ENCODE assay signal across 1 cellular context in the genomic region with DNA sequence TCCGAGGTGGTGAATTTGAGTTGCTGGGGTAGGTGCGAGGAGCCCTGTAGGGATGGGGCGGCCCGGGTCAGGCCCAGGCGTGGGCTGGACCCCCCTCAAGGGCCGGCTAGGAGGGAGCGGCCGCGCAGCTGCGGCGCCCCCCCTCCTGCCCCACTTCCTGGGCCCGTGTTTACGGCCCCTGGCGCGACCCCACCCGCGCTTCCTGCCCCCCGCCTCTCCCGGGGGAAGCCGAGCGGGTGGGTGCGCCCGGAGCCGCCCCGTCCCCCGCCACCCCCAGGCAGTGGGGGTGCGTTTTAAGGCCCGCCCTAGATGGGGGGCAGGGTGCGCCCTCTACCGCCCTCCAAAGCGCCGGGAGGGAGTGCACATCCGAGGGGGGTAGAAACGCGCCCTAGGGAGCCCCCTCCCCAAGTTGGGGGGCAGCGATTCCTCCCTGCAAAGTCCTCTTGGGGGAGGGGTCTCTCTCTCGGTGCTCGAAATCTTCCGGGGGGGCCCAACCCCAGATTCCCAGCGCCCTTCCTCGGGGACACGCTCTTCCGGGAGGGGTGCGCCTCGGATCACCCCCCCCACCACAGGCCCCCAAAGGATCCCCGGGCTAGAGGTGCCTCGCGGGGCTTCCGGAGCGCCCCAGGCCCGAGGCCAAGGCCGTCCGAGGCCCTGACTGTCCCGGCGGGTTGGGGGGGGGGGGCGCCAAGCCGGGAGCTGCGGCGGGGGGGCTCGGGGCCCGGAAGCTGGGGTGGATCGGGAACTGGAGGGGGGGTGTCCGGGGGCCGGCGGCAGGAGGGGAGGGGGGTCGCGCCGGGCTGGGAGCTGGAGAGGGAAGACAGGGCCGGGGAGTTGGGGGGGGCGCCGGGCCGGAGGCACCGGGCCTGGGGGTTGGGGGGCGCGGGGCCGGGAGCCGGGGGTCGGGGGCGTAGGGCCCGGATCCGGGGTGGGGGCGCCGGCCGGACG.
TF ChIP-seq lines count a peak whose summit lies in the region.

No MANE protein-coding gene starts in this region.

TF ChIP-seq in K562, 482 proteins besides CTCF, POLR2A, EP300 and RAD21 (continued from another document and continues in another):
- TF ChIP-seq, protein P1, sequence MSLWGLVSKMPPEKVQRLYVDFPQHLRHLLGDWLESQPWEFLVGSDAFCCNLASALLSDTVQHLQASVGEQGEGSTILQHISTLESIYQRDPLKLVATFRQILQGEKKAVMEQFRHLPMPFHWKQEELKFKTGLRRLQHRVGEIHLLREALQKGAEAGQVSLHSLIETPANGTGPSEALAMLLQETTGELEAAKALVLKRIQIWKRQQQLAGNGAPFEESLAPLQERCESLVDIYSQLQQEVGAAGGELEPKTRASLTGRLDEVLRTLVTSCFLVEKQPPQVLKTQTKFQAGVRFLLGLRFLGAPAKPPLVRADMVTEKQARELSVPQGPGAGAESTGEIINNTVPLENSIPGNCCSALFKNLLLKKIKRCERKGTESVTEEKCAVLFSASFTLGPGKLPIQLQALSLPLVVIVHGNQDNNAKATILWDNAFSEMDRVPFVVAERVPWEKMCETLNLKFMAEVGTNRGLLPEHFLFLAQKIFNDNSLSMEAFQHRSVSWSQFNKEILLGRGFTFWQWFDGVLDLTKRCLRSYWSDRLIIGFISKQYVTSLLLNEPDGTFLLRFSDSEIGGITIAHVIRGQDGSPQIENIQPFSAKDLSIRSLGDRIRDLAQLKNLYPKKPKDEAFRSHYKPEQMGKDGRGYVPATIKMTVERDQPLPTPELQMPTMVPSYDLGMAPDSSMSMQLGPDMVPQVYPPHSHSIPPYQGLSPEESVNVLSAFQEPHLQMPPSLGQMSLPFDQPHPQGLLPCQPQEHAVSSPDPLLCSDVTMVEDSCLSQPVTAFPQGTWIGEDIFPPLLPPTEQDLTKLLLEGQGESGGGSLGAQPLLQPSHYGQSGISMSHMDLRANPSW (CRISPR knock-in tag; IDR thresholded peaks at IDR 0.05) = no peak
- no peak for TF ChIP-seq CCAR2 (IDR thresholded peaks at IDR 0.05; ENCODE audit: low read depth, low read length)
- no peak for TF ChIP-seq COPS2 (conservative IDR thresholded peaks at IDR 0.05)
- TF ChIP-seq SUPT5H (IDR thresholded peaks at IDR 0.05) = peak; percentile 56; the same call in 1 of the 2 replicates
- TF ChIP-seq ZNF561 (CRISPR knock-in tag; conservative IDR thresholded peaks at IDR 0.05) = no peak
- TF ChIP-seq, protein P2, sequence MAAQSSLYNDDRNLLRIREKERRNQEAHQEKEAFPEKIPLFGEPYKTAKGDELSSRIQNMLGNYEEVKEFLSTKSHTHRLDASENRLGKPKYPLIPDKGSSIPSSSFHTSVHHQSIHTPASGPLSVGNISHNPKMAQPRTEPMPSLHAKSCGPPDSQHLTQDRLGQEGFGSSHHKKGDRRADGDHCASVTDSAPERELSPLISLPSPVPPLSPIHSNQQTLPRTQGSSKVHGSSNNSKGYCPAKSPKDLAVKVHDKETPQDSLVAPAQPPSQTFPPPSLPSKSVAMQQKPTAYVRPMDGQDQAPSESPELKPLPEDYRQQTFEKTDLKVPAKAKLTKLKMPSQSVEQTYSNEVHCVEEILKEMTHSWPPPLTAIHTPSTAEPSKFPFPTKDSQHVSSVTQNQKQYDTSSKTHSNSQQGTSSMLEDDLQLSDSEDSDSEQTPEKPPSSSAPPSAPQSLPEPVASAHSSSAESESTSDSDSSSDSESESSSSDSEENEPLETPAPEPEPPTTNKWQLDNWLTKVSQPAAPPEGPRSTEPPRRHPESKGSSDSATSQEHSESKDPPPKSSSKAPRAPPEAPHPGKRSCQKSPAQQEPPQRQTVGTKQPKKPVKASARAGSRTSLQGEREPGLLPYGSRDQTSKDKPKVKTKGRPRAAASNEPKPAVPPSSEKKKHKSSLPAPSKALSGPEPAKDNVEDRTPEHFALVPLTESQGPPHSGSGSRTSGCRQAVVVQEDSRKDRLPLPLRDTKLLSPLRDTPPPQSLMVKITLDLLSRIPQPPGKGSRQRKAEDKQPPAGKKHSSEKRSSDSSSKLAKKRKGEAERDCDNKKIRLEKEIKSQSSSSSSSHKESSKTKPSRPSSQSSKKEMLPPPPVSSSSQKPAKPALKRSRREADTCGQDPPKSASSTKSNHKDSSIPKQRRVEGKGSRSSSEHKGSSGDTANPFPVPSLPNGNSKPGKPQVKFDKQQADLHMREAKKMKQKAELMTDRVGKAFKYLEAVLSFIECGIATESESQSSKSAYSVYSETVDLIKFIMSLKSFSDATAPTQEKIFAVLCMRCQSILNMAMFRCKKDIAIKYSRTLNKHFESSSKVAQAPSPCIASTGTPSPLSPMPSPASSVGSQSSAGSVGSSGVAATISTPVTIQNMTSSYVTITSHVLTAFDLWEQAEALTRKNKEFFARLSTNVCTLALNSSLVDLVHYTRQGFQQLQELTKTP (IDR thresholded peaks at IDR 0.05; ENCODE audit: low read depth in 1 of 2, partially characterized antibody in 2 of 2) = peak in 1 of 2 experiments; percentile 31
- TF ChIP-seq, protein P3, sequence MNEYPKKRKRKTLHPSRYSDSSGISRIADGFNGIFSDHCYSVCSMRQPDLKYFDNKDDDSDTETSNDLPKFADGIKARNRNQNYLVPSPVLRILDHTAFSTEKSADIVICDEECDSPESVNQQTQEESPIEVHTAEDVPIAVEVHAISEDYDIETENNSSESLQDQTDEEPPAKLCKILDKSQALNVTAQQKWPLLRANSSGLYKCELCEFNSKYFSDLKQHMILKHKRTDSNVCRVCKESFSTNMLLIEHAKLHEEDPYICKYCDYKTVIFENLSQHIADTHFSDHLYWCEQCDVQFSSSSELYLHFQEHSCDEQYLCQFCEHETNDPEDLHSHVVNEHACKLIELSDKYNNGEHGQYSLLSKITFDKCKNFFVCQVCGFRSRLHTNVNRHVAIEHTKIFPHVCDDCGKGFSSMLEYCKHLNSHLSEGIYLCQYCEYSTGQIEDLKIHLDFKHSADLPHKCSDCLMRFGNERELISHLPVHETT (CRISPR knock-in tag; conservative IDR thresholded peaks at IDR 0.05 in 1 of 2, IDR thresholded peaks at IDR 0.05 in 1 of 2) = no peak
- no peak for TF ChIP-seq NFE2L1 (tag; IDR thresholded peaks at IDR 0.05; ENCODE audit: borderline replicate concordance, low read depth)
- TF ChIP-seq STAT5B (CRISPR knock-in tag; IDR thresholded peaks at IDR 0.05) = no peak
- no peak for TF ChIP-seq BHLHE40 (IDR thresholded peaks at IDR 0.05; ENCODE audit: low read length)
- TF ChIP-seq, protein P4, sequence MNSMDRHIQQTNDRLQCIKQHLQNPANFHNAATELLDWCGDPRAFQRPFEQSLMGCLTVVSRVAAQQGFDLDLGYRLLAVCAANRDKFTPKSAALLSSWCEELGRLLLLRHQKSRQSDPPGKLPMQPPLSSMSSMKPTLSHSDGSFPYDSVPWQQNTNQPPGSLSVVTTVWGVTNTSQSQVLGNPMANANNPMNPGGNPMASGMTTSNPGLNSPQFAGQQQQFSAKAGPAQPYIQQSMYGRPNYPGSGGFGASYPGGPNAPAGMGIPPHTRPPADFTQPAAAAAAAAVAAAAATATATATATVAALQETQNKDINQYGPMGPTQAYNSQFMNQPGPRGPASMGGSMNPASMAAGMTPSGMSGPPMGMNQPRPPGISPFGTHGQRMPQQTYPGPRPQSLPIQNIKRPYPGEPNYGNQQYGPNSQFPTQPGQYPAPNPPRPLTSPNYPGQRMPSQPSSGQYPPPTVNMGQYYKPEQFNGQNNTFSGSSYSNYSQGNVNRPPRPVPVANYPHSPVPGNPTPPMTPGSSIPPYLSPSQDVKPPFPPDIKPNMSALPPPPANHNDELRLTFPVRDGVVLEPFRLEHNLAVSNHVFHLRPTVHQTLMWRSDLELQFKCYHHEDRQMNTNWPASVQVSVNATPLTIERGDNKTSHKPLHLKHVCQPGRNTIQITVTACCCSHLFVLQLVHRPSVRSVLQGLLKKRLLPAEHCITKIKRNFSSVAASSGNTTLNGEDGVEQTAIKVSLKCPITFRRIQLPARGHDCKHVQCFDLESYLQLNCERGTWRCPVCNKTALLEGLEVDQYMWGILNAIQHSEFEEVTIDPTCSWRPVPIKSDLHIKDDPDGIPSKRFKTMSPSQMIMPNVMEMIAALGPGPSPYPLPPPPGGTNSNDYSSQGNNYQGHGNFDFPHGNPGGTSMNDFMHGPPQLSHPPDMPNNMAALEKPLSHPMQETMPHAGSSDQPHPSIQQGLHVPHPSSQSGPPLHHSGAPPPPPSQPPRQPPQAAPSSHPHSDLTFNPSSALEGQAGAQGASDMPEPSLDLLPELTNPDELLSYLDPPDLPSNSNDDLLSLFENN (IDR thresholded peaks at IDR 0.05; ENCODE audit: low read depth in 2 of 2, low read length in 2 of 2) = no peak
- peak; percentile 71; the same call in 1 of the 2 replicates for TF ChIP-seq POLR2G (IDR thresholded peaks at IDR 0.05; ENCODE audit: low read depth, low read length)
- TF ChIP-seq, protein P5, sequence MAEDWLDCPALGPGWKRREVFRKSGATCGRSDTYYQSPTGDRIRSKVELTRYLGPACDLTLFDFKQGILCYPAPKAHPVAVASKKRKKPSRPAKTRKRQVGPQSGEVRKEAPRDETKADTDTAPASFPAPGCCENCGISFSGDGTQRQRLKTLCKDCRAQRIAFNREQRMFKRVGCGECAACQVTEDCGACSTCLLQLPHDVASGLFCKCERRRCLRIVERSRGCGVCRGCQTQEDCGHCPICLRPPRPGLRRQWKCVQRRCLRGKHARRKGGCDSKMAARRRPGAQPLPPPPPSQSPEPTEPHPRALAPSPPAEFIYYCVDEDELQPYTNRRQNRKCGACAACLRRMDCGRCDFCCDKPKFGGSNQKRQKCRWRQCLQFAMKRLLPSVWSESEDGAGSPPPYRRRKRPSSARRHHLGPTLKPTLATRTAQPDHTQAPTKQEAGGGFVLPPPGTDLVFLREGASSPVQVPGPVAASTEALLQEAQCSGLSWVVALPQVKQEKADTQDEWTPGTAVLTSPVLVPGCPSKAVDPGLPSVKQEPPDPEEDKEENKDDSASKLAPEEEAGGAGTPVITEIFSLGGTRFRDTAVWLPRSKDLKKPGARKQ (CRISPR knock-in tag; IDR thresholded peaks at IDR 0.05) = no peak
- TF ChIP-seq ZNF146 (CRISPR knock-in tag; IDR thresholded peaks at IDR 0.05; ENCODE audit: unreplicated experiment) = no peak
- TF ChIP-seq RBM15 (IDR thresholded peaks at IDR 0.05; ENCODE audit: insufficient read depth, low read length) = no peak
- no peak for TF ChIP-seq TAL1 (IDR thresholded peaks at IDR 0.05)
- no peak for TF ChIP-seq CBX5 (IDR thresholded peaks at IDR 0.05; ENCODE audit: borderline replicate concordance, low read depth)
- peak; percentile 32; the same call in 1 of the 2 replicates for TF ChIP-seq MBD2 (IDR thresholded peaks at IDR 0.05; ENCODE audit: borderline replicate concordance, low read depth)
- TF ChIP-seq, protein P6, sequence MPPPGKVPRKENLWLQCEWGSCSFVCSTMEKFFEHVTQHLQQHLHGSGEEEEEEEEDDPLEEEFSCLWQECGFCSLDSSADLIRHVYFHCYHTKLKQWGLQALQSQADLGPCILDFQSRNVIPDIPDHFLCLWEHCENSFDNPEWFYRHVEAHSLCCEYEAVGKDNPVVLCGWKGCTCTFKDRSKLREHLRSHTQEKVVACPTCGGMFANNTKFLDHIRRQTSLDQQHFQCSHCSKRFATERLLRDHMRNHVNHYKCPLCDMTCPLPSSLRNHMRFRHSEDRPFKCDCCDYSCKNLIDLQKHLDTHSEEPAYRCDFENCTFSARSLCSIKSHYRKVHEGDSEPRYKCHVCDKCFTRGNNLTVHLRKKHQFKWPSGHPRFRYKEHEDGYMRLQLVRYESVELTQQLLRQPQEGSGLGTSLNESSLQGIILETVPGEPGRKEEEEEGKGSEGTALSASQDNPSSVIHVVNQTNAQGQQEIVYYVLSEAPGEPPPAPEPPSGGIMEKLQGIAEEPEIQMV (tag; conservative IDR thresholded peaks at IDR 0.05; ENCODE audit: low read depth) = no peak
- no peak for TF ChIP-seq ATF1 (CRISPR knock-in tag; IDR thresholded peaks at IDR 0.05)
- peak; percentile 32; the same call in 1 of the 2 replicates for TF ChIP-seq ATF1 (tag; IDR thresholded peaks at IDR 0.05)
- 0 out of 4 replicates have a peak, but pooled peaks of 1 of the 2 experiments have one; percentile 41 for TF ChIP-seq NONO (IDR thresholded peaks at IDR 0.05; ENCODE audit: low read depth in 2 of 2, low read length in 1 of 2)
- 0 out of 2 replicates have a peak, but pooled peaks have one; percentile 38 for TF ChIP-seq GATAD2B (IDR thresholded peaks at IDR 0.05; ENCODE audit: borderline replicate concordance)
- TF ChIP-seq SMAD4 (CRISPR knock-in tag; conservative IDR thresholded peaks at IDR 0.05) = peak; percentile 57
- TF ChIP-seq ZNF766 (CRISPR knock-in tag; conservative IDR thresholded peaks at IDR 0.05) = no peak
- TF ChIP-seq, protein P7, sequence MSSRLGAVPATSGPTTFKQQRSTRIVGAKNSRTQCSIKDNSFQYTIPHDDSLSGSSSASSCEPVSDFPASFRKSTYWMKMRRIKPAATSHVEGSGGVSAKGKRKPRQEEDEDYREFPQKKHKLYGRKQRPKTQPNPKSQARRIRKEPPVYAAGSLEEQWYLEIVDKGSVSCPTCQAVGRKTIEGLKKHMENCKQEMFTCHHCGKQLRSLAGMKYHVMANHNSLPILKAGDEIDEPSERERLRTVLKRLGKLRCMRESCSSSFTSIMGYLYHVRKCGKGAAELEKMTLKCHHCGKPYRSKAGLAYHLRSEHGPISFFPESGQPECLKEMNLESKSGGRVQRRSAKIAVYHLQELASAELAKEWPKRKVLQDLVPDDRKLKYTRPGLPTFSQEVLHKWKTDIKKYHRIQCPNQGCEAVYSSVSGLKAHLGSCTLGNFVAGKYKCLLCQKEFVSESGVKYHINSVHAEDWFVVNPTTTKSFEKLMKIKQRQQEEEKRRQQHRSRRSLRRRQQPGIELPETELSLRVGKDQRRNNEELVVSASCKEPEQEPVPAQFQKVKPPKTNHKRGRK (tag; IDR thresholded peaks at IDR 0.05) = no peak
- no peak for TF ChIP-seq FOXJ3 (CRISPR knock-in tag; IDR thresholded peaks at IDR 0.05)
- TF ChIP-seq ZZZ3 (IDR thresholded peaks at IDR 0.05) = no peak
- 0 out of 2 replicates have a peak, but pooled peaks have one; percentile 40 for TF ChIP-seq E2F3 (CRISPR knock-in tag; IDR thresholded peaks at IDR 0.05)
- TF ChIP-seq, protein P8, sequence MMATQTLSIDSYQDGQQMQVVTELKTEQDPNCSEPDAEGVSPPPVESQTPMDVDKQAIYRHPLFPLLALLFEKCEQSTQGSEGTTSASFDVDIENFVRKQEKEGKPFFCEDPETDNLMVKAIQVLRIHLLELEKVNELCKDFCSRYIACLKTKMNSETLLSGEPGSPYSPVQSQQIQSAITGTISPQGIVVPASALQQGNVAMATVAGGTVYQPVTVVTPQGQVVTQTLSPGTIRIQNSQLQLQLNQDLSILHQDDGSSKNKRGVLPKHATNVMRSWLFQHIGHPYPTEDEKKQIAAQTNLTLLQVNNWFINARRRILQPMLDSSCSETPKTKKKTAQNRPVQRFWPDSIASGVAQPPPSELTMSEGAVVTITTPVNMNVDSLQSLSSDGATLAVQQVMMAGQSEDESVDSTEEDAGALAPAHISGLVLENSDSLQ (IDR thresholded peaks at IDR 0.05) = no peak
- TF ChIP-seq CBX1 (IDR thresholded peaks at IDR 0.05; ENCODE audit: low read depth) = peak; percentile 29; the same call in 1 of the 2 replicates
- TF ChIP-seq ZNF263 (CRISPR knock-in tag; IDR thresholded peaks at IDR 0.05; ENCODE audit: borderline replicate concordance) = peak; percentile 46; the same call in 1 of the 2 replicates
- 0 out of 2 replicates have a peak, but pooled peaks have one; percentile 10 for TF ChIP-seq CHD2 (IDR thresholded peaks at IDR 0.05; ENCODE audit: low read depth, low read length)
- TF ChIP-seq SMAD3 (CRISPR knock-in tag; conservative IDR thresholded peaks at IDR 0.05) = 0 out of 2 replicates have a peak, but pooled peaks have one; percentile 46
- no peak for TF ChIP-seq NUFIP1 (IDR thresholded peaks at IDR 0.05; ENCODE audit: partially characterized antibody)
- TF ChIP-seq SPI1 (IDR thresholded peaks at IDR 0.05; ENCODE audit: borderline replicate concordance, low read depth, low read length) = no peak
